Comparison of ENCODE assay signal across 1 cellular context in the genomic region with DNA sequence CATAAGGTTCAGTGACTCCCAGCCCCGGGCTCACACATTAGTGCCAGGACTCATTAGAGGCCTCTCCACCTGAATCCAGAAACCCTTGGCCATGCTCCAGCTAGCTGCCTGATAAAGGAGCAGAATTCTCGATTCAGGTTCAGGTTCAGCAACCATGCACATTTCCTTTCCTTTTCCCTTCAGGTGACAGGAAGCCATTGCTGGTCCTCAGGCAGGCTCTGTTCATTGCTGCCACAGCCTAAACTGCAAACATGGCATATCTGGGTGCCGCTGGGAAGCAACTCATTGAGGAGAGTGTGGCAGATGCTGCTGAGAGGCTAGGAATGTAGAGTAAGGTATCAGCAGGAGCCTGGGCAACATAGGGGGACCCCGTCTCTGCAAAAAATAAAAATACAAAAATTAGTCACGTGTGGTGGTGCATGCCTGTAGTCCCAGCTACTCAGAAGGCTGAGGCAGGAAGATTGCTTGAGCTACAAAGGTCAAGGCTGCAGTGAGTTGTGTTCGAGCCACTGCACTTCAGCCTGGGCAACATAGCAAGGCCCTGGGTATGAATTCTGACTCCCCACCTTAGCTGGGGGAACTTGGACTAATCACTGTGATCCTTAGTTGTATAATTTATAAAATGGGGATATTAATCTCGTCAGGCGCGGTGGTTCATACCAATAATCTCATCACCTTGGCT.
TF ChIP-seq lines count a peak whose summit lies in the region.

No MANE protein-coding gene starts in this region.

TF ChIP-seq in HCT116, 20 proteins besides CTCF, POLR2A, EP300 and RAD21 (continued from another document):
- TF ChIP-seq, protein P1, sequence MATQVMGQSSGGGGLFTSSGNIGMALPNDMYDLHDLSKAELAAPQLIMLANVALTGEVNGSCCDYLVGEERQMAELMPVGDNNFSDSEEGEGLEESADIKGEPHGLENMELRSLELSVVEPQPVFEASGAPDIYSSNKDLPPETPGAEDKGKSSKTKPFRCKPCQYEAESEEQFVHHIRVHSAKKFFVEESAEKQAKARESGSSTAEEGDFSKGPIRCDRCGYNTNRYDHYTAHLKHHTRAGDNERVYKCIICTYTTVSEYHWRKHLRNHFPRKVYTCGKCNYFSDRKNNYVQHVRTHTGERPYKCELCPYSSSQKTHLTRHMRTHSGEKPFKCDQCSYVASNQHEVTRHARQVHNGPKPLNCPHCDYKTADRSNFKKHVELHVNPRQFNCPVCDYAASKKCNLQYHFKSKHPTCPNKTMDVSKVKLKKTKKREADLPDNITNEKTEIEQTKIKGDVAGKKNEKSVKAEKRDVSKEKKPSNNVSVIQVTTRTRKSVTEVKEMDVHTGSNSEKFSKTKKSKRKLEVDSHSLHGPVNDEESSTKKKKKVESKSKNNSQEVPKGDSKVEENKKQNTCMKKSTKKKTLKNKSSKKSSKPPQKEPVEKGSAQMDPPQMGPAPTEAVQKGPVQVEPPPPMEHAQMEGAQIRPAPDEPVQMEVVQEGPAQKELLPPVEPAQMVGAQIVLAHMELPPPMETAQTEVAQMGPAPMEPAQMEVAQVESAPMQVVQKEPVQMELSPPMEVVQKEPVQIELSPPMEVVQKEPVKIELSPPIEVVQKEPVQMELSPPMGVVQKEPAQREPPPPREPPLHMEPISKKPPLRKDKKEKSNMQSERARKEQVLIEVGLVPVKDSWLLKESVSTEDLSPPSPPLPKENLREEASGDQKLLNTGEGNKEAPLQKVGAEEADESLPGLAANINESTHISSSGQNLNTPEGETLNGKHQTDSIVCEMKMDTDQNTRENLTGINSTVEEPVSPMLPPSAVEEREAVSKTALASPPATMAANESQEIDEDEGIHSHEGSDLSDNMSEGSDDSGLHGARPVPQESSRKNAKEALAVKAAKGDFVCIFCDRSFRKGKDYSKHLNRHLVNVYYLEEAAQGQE (IDR thresholded peaks at IDR 0.05; ENCODE audit: low read depth), result no peak
- TF ChIP-seq FOSL1 (IDR thresholded peaks at IDR 0.05; ENCODE audit: low read depth) (no peak), ZNF274 (IDR thresholded peaks at IDR 0.05; ENCODE audit: low read depth, low read length) (no peak)
TF ChIP-seq in HCT116: peak in this region for 0.
